Comparison of ENCODE assay signal across 8 cellular contexts in genomic region chr17:28318759-28319660, GRCh38. TPM values are rescaled to one million over a fixed set of nuclear protein-coding genes. Genes with fewer than 3 reads are reported as not detected.
DNase-seq lines count a peak whose midpoint lies in the region; ATAC-seq and TF ChIP-seq lines count a peak whose summit lies in the region.

TMEM97 (plus strand) TSS chr17:28319200; CDS start chr17:28319240, 40 bp downstream.

- peak within 1 kb of the TSS; percentile 15 to 95 (median 80) for H3K27ac Mint-ChIP-seq in CD8-positive, alpha-beta memory T cell

- no peak for TF ChIP-seq POLR2A in lower leg skin (IDR thresholded peaks at IDR 0.05)

- H3K27me3 ChIP-seq in CD8-positive, alpha-beta memory T cell (ENCODE audit: insufficient read depth, low read length, poor library complexity, severe bottlenecking), result no peaks in the 10 kb centered on the region
- H3K27me3 ChIP-seq in duodenal mucosa (ENCODE audit: control insufficient read depth in 1 of 2, insufficient read depth in 2 of 2, low read length in 2 of 2), result no peaks in the 10 kb centered on the region

- H3K4me3 ChIP-seq in CD8-positive, alpha-beta memory T cell (ENCODE audit: low read length), result peak within 1 kb of the TSS; percentile 70
- H3K4me3 ChIP-seq in duodenal mucosa (ENCODE audit: low read depth in 1 of 2, low read length in 2 of 2) (peak within 1 kb of the TSS; percentile 82 to 92), lower leg skin (ENCODE audit: low read depth, poor library complexity, severe bottlenecking) (peak within 1 kb of the TSS; percentile 36)

- peak; percentile 95 for ATAC-seq in GM19455 (IDR thresholded peaks at IDR 0.05; ENCODE audit: unreplicated experiment)

- CTCF ChIA-PET in CD8-positive, alpha-beta memory T cell (lab: Charles Lee), result interaction anchor here (0.6 to 1.8 kb wide), 6 partner anchors 12 to 533 kb away, joined by 3 to 5 read pairs (median 4); partner anchors contain the start of gene POLDIP2

- peaks cover 15% of the 10 kb centered on the region for H3K4me1 ChIP-seq in CD8-positive, alpha-beta memory T cell (ENCODE audit: insufficient read depth, low read length)
- H3K4me1 ChIP-seq in duodenal mucosa (ENCODE audit: control insufficient read depth in 1 of 2, insufficient read depth in 2 of 2, low read length in 2 of 2), result peaks cover 22 to 28% of the 10 kb centered on the region in 2 donors

- H3K9me3 Mint-ChIP-seq in CD8-positive, alpha-beta memory T cell, result no peaks in the 10 kb centered on the region

- no peak for TF ChIP-seq CTCF in lower leg skin (IDR thresholded peaks at IDR 0.05)

- H3K9me3 ChIP-seq in CD8-positive, alpha-beta memory T cell (ENCODE audit: low read length), result no peaks in the 10 kb centered on the region
- no peaks in the 10 kb centered on the region for H3K9me3 ChIP-seq in duodenal mucosa (ENCODE audit: control insufficient read depth in 1 of 2, low read length in 2 of 2)

- peaks cover 20 to 30% (median 24%) of the 10 kb centered on the region in 3 donors for H3K4me1 Mint-ChIP-seq in CD8-positive, alpha-beta memory T cell

- no peaks in the 10 kb centered on the region for H3K36me3 ChIP-seq in CD8-positive, alpha-beta memory T cell (ENCODE audit: insufficient read depth, low read length)
- H3K36me3 ChIP-seq in duodenal mucosa (ENCODE audit: control insufficient read depth in 1 of 2, insufficient read depth in 2 of 2, low read length in 2 of 2), result no peaks in the 10 kb centered on the region

- 0 to 1% methylated on average over 43 to 63 of the region's 75 CpGs for WGBS in lower leg skin, 2 donors

- peaks cover 0 to 2% (median 2%) of the 10 kb centered on the region in 3 donors for H3K36me3 Mint-ChIP-seq in CD8-positive, alpha-beta memory T cell

- H3K9ac ChIP-seq in duodenal mucosa (ENCODE audit: low read depth in 1 of 2, low read length in 2 of 2), result peak within 1 kb of the TSS; percentile 64 to 65

- DNase-seq in CD8-positive, alpha-beta memory T cell, result peak; percentile 92 to 97 (median 94)
- peak; percentile 95 for DNase-seq in HK-2 (ENCODE audit: unreplicated experiment)
- DNase-seq in NCI-H82 treated with DMSO at 0.1 percent for 48 hours (lab: John Stamatoyannopoulos, UW; ENCODE audit: unreplicated experiment), result peak; percentile 98
- DNase-seq in activated CD4-positive, alpha-beta T cell treated with anti-CD3 and anti-CD28 coated beads, Interleukin-2, amount 50 U/mL, for 48 hours, result peak; percentile 97 to 98
- peak; percentile 96 to 99 for DNase-seq in lower leg skin (ENCODE audit: low spot score in 2 of 2)
- peak; percentile 94 to 96 for DNase-seq in stimulated activated CD4-positive, alpha-beta T cell treated with anti-CD3 and anti-CD28 coated beads, Interleukin-4, amount 100 ng/mL, for 4 hours

- peaks cover 0 to 2% of the 10 kb centered on the region in 2 donors for H3K27me3 Mint-ChIP-seq in CD8-positive, alpha-beta memory T cell

- intact Hi-C loops in lower leg skin (cut with DNase I; ENCODE audit: low total_unique reads), result no loop called here

- POLR2A ChIA-PET in CD8-positive, alpha-beta memory T cell (lab: Charles Lee), result interaction anchor here (1.0 to 1.8 kb wide), 3 partner anchors 16 to 511 kb away, joined by 4 to 6 read pairs (median 5); partner anchors contain the start of genes IFT20 and TNFAIP1

- H3K27ac ChIP-seq in CD8-positive, alpha-beta memory T cell (ENCODE audit: low read depth, low read length), result peak within 1 kb of the TSS; percentile 58
- no peak within 1 kb of the TSS for H3K27ac ChIP-seq in duodenal mucosa (ENCODE audit: low read depth, low read length)

- peak within 1 kb of the TSS; percentile 85 to 93 (median 88) for H3K4me3 Mint-ChIP-seq in CD8-positive, alpha-beta memory T cell

RNA-seq across cellular contexts. Expression of gene TMEM97, which starts in this region (rescaled TPM):
- total RNA-seq in CD8-positive, alpha-beta memory T cell, result 10 to 100 TPM; 64.9 to 67.1 TPM
- polyA plus RNA-seq in CD8-positive, alpha-beta memory T cell, result 10.4 TPM
- 10 to 100 TPM in 2 of 4 donors, 1 to 10 TPM in 2; 5.7 to 18.6 (median 10.4) TPM for total RNA-seq in lower leg skin

Comparison
In these comparisons a context has a peak if more than half of its experiments do, and no peak if none do; other contexts are left out.
1. H3K4me3 ChIP-seq: peak in every context shown above with its lines; median percentile 87 in duodenal mucosa; 70 in CD8-positive, alpha-beta memory T cell; 36 in lower leg skin.